7 cellular contexts compared by ENCODE assay signal in genomic region chr1:210487021-210487420, GRCh38.
"Had no signal": no experiment of that assay in that cellular context is flagged by ENCODE, and none has a peak within 500 bp of the region (broad histone marks: within the 10 kb centered on the region; RNA-seq: fewer than 3 reads in every experiment).

No MANE protein-coding gene starts in this region.

- H3K4me3 Mint-ChIP-seq: HFFc6, IgD-negative memory B cell had no signal

- DNase-seq: GM23248, GOT3, H7, HFFc6 had no signal

- ATAC-seq: HCT116, HepG2 had no signal

- H3K27ac Mint-ChIP-seq: HFFc6, IgD-negative memory B cell had no signal

- H3K9me3 Mint-ChIP-seq: HFFc6, IgD-negative memory B cell had no signal
